ENCODE assay signal across 16 cellular contexts in the genomic region with DNA sequence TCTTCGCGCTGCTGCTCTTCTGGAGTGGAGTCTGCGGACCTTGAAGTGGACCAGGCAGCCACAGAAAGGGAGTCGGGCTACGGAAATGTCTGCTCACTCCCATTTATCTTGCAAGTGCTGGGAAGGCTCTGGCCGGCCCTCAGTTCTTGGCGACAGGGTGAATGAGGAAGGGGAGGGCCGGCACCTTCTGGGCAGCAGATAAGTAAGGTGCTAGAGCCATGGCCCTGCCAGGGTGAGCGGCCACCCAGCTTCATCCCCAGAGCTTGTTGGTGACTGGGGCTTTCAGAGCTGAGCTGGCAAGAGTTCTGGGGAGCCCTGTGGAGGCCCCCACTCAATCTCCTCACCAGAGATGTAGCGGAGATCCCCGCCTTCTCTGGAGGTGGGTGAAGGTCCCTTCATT.
A peak's percentile ranks its signal among the peaks of the same experiment; 100 is the strongest.
DNase-seq lines count a peak whose midpoint lies in the region; ATAC-seq and TF ChIP-seq lines count a peak whose summit lies in the region.
"Had no signal": no experiment of that assay in that cellular context is flagged by ENCODE, and none has a peak within 500 bp of the region (broad histone marks: within the 10 kb centered on the region; RNA-seq: fewer than 3 reads in every experiment).

No MANE protein-coding gene starts in this region.

- H3K36me3 ChIP-seq in PC-3 (ENCODE audit: low read depth, low read length), result no peaks in the 10 kb centered on the region
- no peaks in the 10 kb centered on the region for H3K36me3 ChIP-seq in spleen
- H3K36me3 ChIP-seq: BE2C had no signal

- no TSS peak for BruUV-seq in PC-3 (replicated peaks; lab: Mats Ljungman, UMichigan)

- CTCF ChIA-PET in PC-3 (lab: Charles Lee), result no interaction called here

- no peak overlapping the region for H3K9ac ChIP-seq in PC-3 (ENCODE audit: low read length)

- H3K79me2 ChIP-seq in PC-3 (ENCODE audit: low read length), result no peaks in the 10 kb centered on the region

- H3K9me3 ChIP-seq in PC-3 (ENCODE audit: low read length) (no peaks in the 10 kb centered on the region), spleen (no peaks in the 10 kb centered on the region)
- H3K9me3 ChIP-seq: BE2C had no signal

- peaks cover 27% of the 10 kb centered on the region for H3K4me1 ChIP-seq in PC-3 (ENCODE audit: insufficient read depth, low read length)
- no peaks in the 10 kb centered on the region for H3K4me1 ChIP-seq in spleen
- H3K4me1 ChIP-seq: BE2C had no signal

- no peaks in the 10 kb centered on the region for H3K9me2 ChIP-seq in PC-3 (replicated peaks; ENCODE audit: low read length)

- H3K9me3 Mint-ChIP-seq in CD14-positive monocyte, result peaks cover 7 to 19% (median 12%) of the 10 kb centered on the region in 7 donors

- H4K20me1 ChIP-seq in PC-3 (ENCODE audit: low read length), result no peaks in the 10 kb centered on the region

- peak overlapping the region; percentile 98 for H3K27ac ChIP-seq in PC-3 (ENCODE audit: low read length)
- H3K27ac ChIP-seq in spleen, result no peak overlapping the region
- H3K27ac ChIP-seq: C4-2B had no signal

- H3F3A ChIP-seq in PC-3 (ENCODE audit: low read length, unreplicated experiment), result no peaks in the 10 kb centered on the region

- H3K4me2 ChIP-seq in PC-3 (ENCODE audit: low read length), result no peak overlapping the region
- H3K4me2 ChIP-seq: GM23338 had no signal

- WGBS in spleen, 5 donors, result 84 to 92% (median 90%) methylated on average over 9 to 11 of the region's 11 CpGs

- TF ChIP-seq CTCF in CD14-positive monocyte (IDR thresholded peaks at IDR 0.05), result no peak
- TF ChIP-seq CTCF in PC-3 (conservative IDR thresholded peaks at IDR 0.05; ENCODE audit: low read depth, low read length), result no peak
- TF ChIP-seq CTCF in spleen (IDR thresholded peaks at IDR 0.05 in 8 of 11, conservative IDR thresholded peaks at IDR 0.05 in 3 of 11), result no peak

- ATAC-seq in PC-3, result no peak
- ATAC-seq in HG02759 (IDR thresholded peaks at IDR 0.05; ENCODE audit: unreplicated experiment), result no peak
- no peak for ATAC-seq in GM21447 (IDR thresholded peaks at IDR 0.05; ENCODE audit: unreplicated experiment)
- ATAC-seq: CD8-positive, alpha-beta T cell; GM23338 had no signal

- no peak overlapping the region for H3K27ac Mint-ChIP-seq in CD14-positive monocyte
- H3K27ac Mint-ChIP-seq: CD8-positive, alpha-beta T cell; GM23338 had no signal

- no peaks in the 10 kb centered on the region for H3K4me1 Mint-ChIP-seq in CD14-positive monocyte
- H3K4me1 Mint-ChIP-seq: GM23338 had no signal

- intact Hi-C loops in CD14-positive monocyte (cut with micrococcal nuclease) (no loop called here), PC-3 (cut with micrococcal nuclease) (no loop called here), spleen (cut with DNase I; ENCODE audit: low total_unique reads) (no loop called here)

- DNase-seq in CD14-positive monocyte (ENCODE audit: low spot score) (peak; percentile 12), PC-3 (no peak), islet precursor cell (peak; percentile 29), spleen (peak; percentile 41), NCI-H446 treated with DMSO at 0.1 percent for 48 hours (lab: John Stamatoyannopoulos, UW) (no peak)
- DNase-seq: BE2C; CD8-positive, alpha-beta T cell; COR-L47; DMS153; DMS79 treated with DMSO at 0.1 percent for 48 hours; EL; H7 had no signal

- POLR2A ChIA-PET in PC-3 (lab: Charles Lee; ENCODE audit: unreplicated experiment), result no interaction called here

- TF ChIP-seq POLR2A in spleen (IDR thresholded peaks at IDR 0.05), result no peak

- no peak overlapping the region for H2AFZ ChIP-seq in PC-3 (ENCODE audit: low read length)
- H2AFZ ChIP-seq: GM23338 had no signal

- H3K36me3 Mint-ChIP-seq in CD14-positive monocyte, result no peaks in the 10 kb centered on the region
- H3K36me3 Mint-ChIP-seq: CD8-positive, alpha-beta T cell had no signal

- H3K27me3 ChIP-seq in PC-3 (ENCODE audit: low read length), result no peaks in the 10 kb centered on the region
- H3K27me3 ChIP-seq in spleen (replicated peaks in 1 of 7), result peaks cover 0 to 17% (median 0%) of the 10 kb centered on the region in 7 donors
- H3K27me3 ChIP-seq: BE2C had no signal

- H3K4me3 ChIP-seq in PC-3 (ENCODE audit: low read length) (no peak overlapping the region), spleen (no peak overlapping the region)
- H3K4me3 ChIP-seq: GM23338 had no signal

- H3K27me3 Mint-ChIP-seq in CD14-positive monocyte (ENCODE audit: low read depth in 3 of 3), result peaks cover 2 to 22% (median 12%) of the 10 kb centered on the region in 3 donors

- no peak overlapping the region for H3K4me3 Mint-ChIP-seq in CD14-positive monocyte
- H3K4me3 Mint-ChIP-seq: CD8-positive, alpha-beta T cell; GM23338 had no signal

Comparison
In these comparisons a context has a peak if more than half of its experiments do, and no peak if none do; other contexts are left out.
1. DNase-seq: peak in CD14-positive monocyte (single experiment), islet precursor cell (single experiment) and spleen (single experiment); none in PC-3 (single experiment) and NCI-H446 treated with DMSO at 0.1 percent for 48 hours (single experiment).